In genomic region chr9:14326264-14326826, GRCh38 we compare ENCODE assay signal across 9 cellular contexts. TPM values are rescaled to one million over a fixed set of nuclear protein-coding genes. Genes with fewer than 3 reads are reported as not detected.
DNase-seq lines count a peak whose midpoint lies in the region; ATAC-seq and TF ChIP-seq lines count a peak whose summit lies in the region.
"Had no signal": no experiment of that assay in that cellular context is flagged by ENCODE, and none has a peak within 500 bp of the region (broad histone marks: within the 10 kb centered on the region; RNA-seq: fewer than 3 reads in every experiment).

No MANE protein-coding gene starts in this region.

- H3K27me3 ChIP-seq in right lobe of liver, result no peaks in the 10 kb centered on the region

- ATAC-seq in HG03378 (IDR thresholded peaks at IDR 0.05; ENCODE audit: unreplicated experiment) (peak; percentile 42), right lobe of liver (no peak), GM21737 (IDR thresholded peaks at IDR 0.05; ENCODE audit: unreplicated experiment) (no peak), HG03521 (IDR thresholded peaks at IDR 0.05; ENCODE audit: unreplicated experiment) (no peak)

- no peak overlapping the region for H3K27ac ChIP-seq in right lobe of liver
- H3K27ac ChIP-seq: SK-N-MC had no signal

- DNase-seq in EL, result peak; percentile 62
- DNase-seq in NCI-H69 (lab: John Stamatoyannopoulos, UW), result peak; percentile 99
- DNase-seq in fibroblast of the conjunctiva (ENCODE audit: low read depth), result peak; percentile 47
- DNase-seq in right lobe of liver, result no peak
- DNase-seq in head of caudate nucleus, result no peak

- intact Hi-C loops in right lobe of liver (cut with DNase I) (no loop called here), head of caudate nucleus (cut with DNase I) (no loop called here)

- no peak overlapping the region for H3K4me3 ChIP-seq in right lobe of liver
- H3K4me3 ChIP-seq: SK-N-MC had no signal

- H3K36me3 ChIP-seq in right lobe of liver, result no peaks in the 10 kb centered on the region

- TF ChIP-seq POLR2A in right lobe of liver (IDR thresholded peaks at IDR 0.05), result no peak

- TF ChIP-seq CTCF in right lobe of liver (IDR thresholded peaks at IDR 0.05), result no peak

- WGBS in right lobe of liver (ENCODE audit: insufficient coverage, low coverage, low lambda C conversion rate, missing lambda C conversion rate), result 81% methylated on average over 3 of the region's 3 CpGs

- H3K4me1 ChIP-seq in right lobe of liver, result peaks cover 0 to 4% (median 0%) of the 10 kb centered on the region in 4 donors

- H3K9me3 ChIP-seq in right lobe of liver, result no peaks in the 10 kb centered on the region

RNA-seq across cellular contexts. Expression of gene NFIB, which starts 12.4 kb away (rescaled TPM):
- 10 to 100 TPM; 23.0 to 45.3 (median 39.6) TPM for total RNA-seq in right lobe of liver

Comparison
In these comparisons a context has a peak if more than half of its experiments do, and no peak if none do; other contexts are left out.
1. DNase-seq: peak in EL (single experiment), NCI-H69 (single experiment) and fibroblast of the conjunctiva (single experiment); none in right lobe of liver (0 of 3) and head of caudate nucleus (0 of 42).